ENCODE assay signal across 1 cellular context in the genomic region with DNA sequence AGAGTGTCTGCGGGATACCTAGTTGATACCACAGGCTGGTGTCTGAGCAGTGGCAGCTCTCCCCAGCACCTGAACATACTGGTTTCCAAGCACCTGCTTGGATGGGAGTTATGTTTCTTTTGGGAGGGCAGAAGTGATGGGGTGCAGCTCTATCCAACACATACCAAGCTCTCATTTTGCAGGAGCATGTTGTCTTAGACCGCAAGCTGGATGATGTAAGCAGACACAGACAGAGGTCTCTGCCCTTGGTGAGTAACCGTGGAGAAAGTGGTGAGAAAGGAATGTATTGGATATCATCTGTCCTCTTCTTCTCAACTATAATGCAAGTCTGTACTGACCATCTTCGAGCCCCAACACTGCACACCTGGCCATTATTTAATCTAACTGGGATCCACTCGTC.
TF ChIP-seq lines count a peak whose summit lies in the region.

No MANE protein-coding gene starts in this region.

TF ChIP-seq in HepG2, 621 proteins besides CTCF, POLR2A, EP300 and RAD21:
- TF ChIP-seq CREB3 (CRISPR knock-in tag; IDR thresholded peaks at IDR 0.05) (no peak), ZNF75D (CRISPR knock-in tag; IDR thresholded peaks at IDR 0.05; ENCODE audit: borderline replicate concordance) (no peak), MEIS1 (CRISPR knock-in tag; IDR thresholded peaks at IDR 0.05; ENCODE audit: borderline replicate concordance) (no peak), ZNF644 (CRISPR knock-in tag; IDR thresholded peaks at IDR 0.05; ENCODE audit: low read depth) (no peak), PITX1 (CRISPR knock-in tag; IDR thresholded peaks at IDR 0.05) (no peak), PHF5A (CRISPR knock-in tag; IDR thresholded peaks at IDR 0.05; ENCODE audit: low read depth, unreplicated experiment) (no peak), ZBTB7A (CRISPR knock-in tag; IDR thresholded peaks at IDR 0.05) (no peak), EEA1 (CRISPR knock-in tag; IDR thresholded peaks at IDR 0.05; ENCODE audit: borderline replicate concordance) (no peak), MYNN (CRISPR knock-in tag; IDR thresholded peaks at IDR 0.05; ENCODE audit: low read depth) (no peak), HMGXB4 (CRISPR knock-in tag; IDR thresholded peaks at IDR 0.05; ENCODE audit: borderline replicate concordance in 1 of 2, low read depth in 1 of 2) (no peak), SOX6 (IDR thresholded peaks at IDR 0.05) (no peak), SOX6 (CRISPR knock-in tag; IDR thresholded peaks at IDR 0.05) (no peak), NCOA5 (CRISPR knock-in tag; IDR thresholded peaks at IDR 0.05) (no peak), ATF5 (CRISPR knock-in tag; IDR thresholded peaks at IDR 0.05; ENCODE audit: low read depth) (no peak), ZNF777 (CRISPR knock-in tag; IDR thresholded peaks at IDR 0.05) (no peak), ZNF570 (CRISPR knock-in tag; IDR thresholded peaks at IDR 0.05; ENCODE audit: borderline replicate concordance) (no peak), ZNF121 (CRISPR knock-in tag; IDR thresholded peaks at IDR 0.05) (no peak), ZNF317 (CRISPR knock-in tag; IDR thresholded peaks at IDR 0.05) (no peak), NFRKB (IDR thresholded peaks at IDR 0.05) (no peak)
- TF ChIP-seq, protein P1, sequence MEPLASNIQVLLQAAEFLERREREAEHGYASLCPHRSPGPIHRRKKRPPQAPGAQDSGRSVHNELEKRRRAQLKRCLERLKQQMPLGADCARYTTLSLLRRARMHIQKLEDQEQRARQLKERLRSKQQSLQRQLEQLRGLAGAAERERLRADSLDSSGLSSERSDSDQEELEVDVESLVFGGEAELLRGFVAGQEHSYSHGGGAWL (CRISPR knock-in tag; IDR thresholded peaks at IDR 0.05) = no peak
- TF ChIP-seq, protein P2, sequence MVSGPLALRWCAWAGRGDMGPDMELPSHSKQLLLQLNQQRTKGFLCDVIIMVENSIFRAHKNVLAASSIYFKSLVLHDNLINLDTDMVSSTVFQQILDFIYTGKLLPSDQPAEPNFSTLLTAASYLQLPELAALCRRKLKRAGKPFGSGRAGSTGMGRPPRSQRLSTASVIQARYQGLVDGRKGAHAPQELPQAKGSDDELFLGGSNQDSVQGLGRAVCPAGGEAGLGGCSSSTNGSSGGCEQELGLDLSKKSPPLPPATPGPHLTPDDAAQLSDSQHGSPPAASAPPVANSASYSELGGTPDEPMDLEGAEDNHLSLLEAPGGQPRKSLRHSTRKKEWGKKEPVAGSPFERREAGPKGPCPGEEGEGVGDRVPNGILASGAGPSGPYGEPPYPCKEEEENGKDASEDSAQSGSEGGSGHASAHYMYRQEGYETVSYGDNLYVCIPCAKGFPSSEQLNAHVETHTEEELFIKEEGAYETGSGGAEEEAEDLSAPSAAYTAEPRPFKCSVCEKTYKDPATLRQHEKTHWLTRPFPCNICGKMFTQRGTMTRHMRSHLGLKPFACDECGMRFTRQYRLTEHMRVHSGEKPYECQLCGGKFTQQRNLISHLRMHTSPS (CRISPR knock-in tag; IDR thresholded peaks at IDR 0.05; ENCODE audit: low read depth) = no peak
